Comparison of ENCODE assay signal across 12 cellular contexts in genomic region chr2:55888941-55889340, GRCh38. TPM values are rescaled to one million over a fixed set of nuclear protein-coding genes. Genes with fewer than 3 reads are reported as not detected.
DNase-seq lines count a peak whose midpoint lies in the region; ATAC-seq lines count a peak whose summit lies in the region.
"Had no signal": no experiment of that assay in that cellular context is flagged by ENCODE, and none has a peak within 500 bp of the region (broad histone marks: within the 10 kb centered on the region; RNA-seq: fewer than 3 reads in every experiment).

No MANE protein-coding gene starts in this region.

- no peak overlapping the region for H2AK5ac ChIP-seq in neuronal stem cell (ENCODE audit: low read depth, low read length)

- H2BK12ac ChIP-seq in neuronal stem cell (ENCODE audit: low read length), result no peak overlapping the region

- H3K18ac ChIP-seq in neuronal stem cell (ENCODE audit: low read length), result no peak overlapping the region

- DNase-seq in AG20443 (ENCODE audit: low spot score) (peak; percentile 31), NCI-H69 (lab: John Stamatoyannopoulos, UW) (peak; percentile 67), epithelial cell of prostate (ENCODE audit: low read depth, low spot score) (no peak), neuronal stem cell (ENCODE audit: low spot score) (peak; percentile 55), hepatic stellate cell (ENCODE audit: low spot score) (no peak), SKM-1 treated with dmso at 0.1 percent for 144 hours (lab: John Stamatoyannopoulos, UW; ENCODE audit: unreplicated experiment) (no peak)
- DNase-seq in activated naive CD4-positive, alpha-beta T cell treated with Interleukin-2 at 50 U/mL for 16 hours, result no peak
- DNase-seq: activated naive CD4-positive, alpha-beta T cell treated with anti-CD3 and anti-CD28 coated beads for 36 hours; NCI-H1092; NCI-H524; RPMI8226 had no signal

- H3K27ac ChIP-seq in epithelial cell of prostate, result peak overlapping the region; percentile 87
- H3K27ac ChIP-seq in neuronal stem cell (replicated peaks; ENCODE audit: low read length), result peak overlapping the region; percentile 68

- H2BK5ac ChIP-seq in neuronal stem cell (ENCODE audit: low read length), result no peak overlapping the region

- H3K4me3 ChIP-seq in neuronal stem cell (ENCODE audit: low read length in 2 of 2), result no peak overlapping the region

- H3K9ac ChIP-seq in neuronal stem cell (ENCODE audit: low read depth, low read length, poor library complexity), result no peak overlapping the region

- H3K4ac ChIP-seq in neuronal stem cell (ENCODE audit: low read length), result no peak overlapping the region

- no peak overlapping the region for H3K14ac ChIP-seq in neuronal stem cell (ENCODE audit: low read length)

- no peak overlapping the region for H2BK120ac ChIP-seq in neuronal stem cell (ENCODE audit: low read depth, low read length)

- no peaks in the 10 kb centered on the region for H3K27me3 ChIP-seq in neuronal stem cell (ENCODE audit: control insufficient read depth in 3 of 3, insufficient read depth in 3 of 3, low read depth in 1 of 3, low read length in 3 of 3)

- no CpG with 5 or more reads among the region's 3 CpGs for WGBS in neuronal stem cell (ENCODE audit: extremely low coverage in 2 of 2, insufficient read length in 2 of 2, insufficient replicate concordance in 1 of 2), 2 donors

- no peak overlapping the region for H2AFZ ChIP-seq in neuronal stem cell (ENCODE audit: low read length)

- H3K9me3 ChIP-seq in neuronal stem cell (replicated peaks in 1 of 2; ENCODE audit: control insufficient read depth in 2 of 2, insufficient read depth in 1 of 2, low read depth in 1 of 2, low read length in 2 of 2), result no peaks in the 10 kb centered on the region

- H3K36me3 ChIP-seq in neuronal stem cell (replicated peaks in 1 of 2; ENCODE audit: control insufficient read depth in 2 of 2, insufficient read depth in 2 of 2, low read length in 2 of 2), result no peaks in the 10 kb centered on the region

- H3K4me2 ChIP-seq in neuronal stem cell (ENCODE audit: insufficient read depth, low read length, poor library complexity, severe bottlenecking), result no peak overlapping the region

- no peak for ATAC-seq in GM19452 (IDR thresholded peaks at IDR 0.05; ENCODE audit: unreplicated experiment)

- H4K91ac ChIP-seq in neuronal stem cell (ENCODE audit: low read depth, low read length, poor library complexity), result no peak overlapping the region

- no peak overlapping the region for H3K23ac ChIP-seq in neuronal stem cell (ENCODE audit: low read depth, low read length, poor library complexity)

- no peaks in the 10 kb centered on the region for H3K79me1 ChIP-seq in neuronal stem cell (ENCODE audit: low read depth, low read length)

- H2BK15ac ChIP-seq in neuronal stem cell (ENCODE audit: low read length), result no peak overlapping the region

- H4K8ac ChIP-seq in neuronal stem cell (ENCODE audit: low read depth, low read length), result no peak overlapping the region

- H3K4me1 ChIP-seq in neuronal stem cell (ENCODE audit: control insufficient read depth in 2 of 2, insufficient read depth in 1 of 2, low read depth in 1 of 2, low read length in 2 of 2), result peaks cover 0 to 7% of the 10 kb centered on the region in 2 donors

RNA-seq across cellular contexts. Expression of gene EFEMP1, which starts 34.6 kb away (rescaled TPM):
- polyA plus RNA-seq in neuronal stem cell (2013, experiment 1 of 2), result 60.3 TPM
- 63.1 TPM for polyA plus RNA-seq in neuronal stem cell (2013, experiment 2 of 2)

Comparison
In these comparisons a context has a peak if more than half of its experiments do, and no peak if none do; other contexts are left out.
1. DNase-seq: peak in AG20443 (single experiment), NCI-H69 (single experiment) and neuronal stem cell (single experiment); none in epithelial cell of prostate (single experiment), hepatic stellate cell (single experiment), activated naive CD4-positive, alpha-beta T cell treated with Interleukin-2 at 50 U/mL for 16 hours (single experiment) and SKM-1 treated with dmso at 0.1 percent for 144 hours (single experiment).